ENCODE assay signal across 18 cellular contexts in genomic region chr16:24125199-24125598, GRCh38.
"Had no signal": no experiment of that assay in that cellular context is flagged by ENCODE, and none has a peak within 500 bp of the region (broad histone marks: within the 10 kb centered on the region; RNA-seq: fewer than 3 reads in every experiment).

No MANE protein-coding gene starts in this region.

- H3K4me3 Mint-ChIP-seq: activated B cell treated with CpG ODN at 0.5 μM for 24 hours; activated CD4-positive, alpha-beta T cell treated with anti-CD3 and anti-CD28 coated beads, Interleukin-2, amount 10 ng/mL, durations not matched to agents 24 days and 14 days; activated naive CD8-positive, alpha-beta T cell treated with anti-CD3 and anti-CD28 coated beads, Interleukin-2, amount 50 U/mL, for 24 hours; activated T-cell treated with anti-CD3 and anti-CD28 coated beads, Interleukin-2, amount 50 U/mL, for 72 hours; naive thymus-derived CD4-positive, alpha-beta T cell; stimulated activated memory B cell treated with anti-CD40 and anti-IgM and Interleukin-4, amounts not matched to agents 10 μg/mL and 1 μg/mL and 100 μg/mL, for 72 hours; T-cell had no signal

- H3K36me3 ChIP-seq: thyroid gland had no signal

- H3K27ac ChIP-seq: epithelial cell of prostate, neutrophil, thyroid gland had no signal

- H3K27me3 ChIP-seq: neutrophil, thyroid gland had no signal

- H3K27ac Mint-ChIP-seq: activated B cell treated with CpG ODN at 0.5 μM for 24 hours; activated CD4-positive, alpha-beta T cell treated with anti-CD3 and anti-CD28 coated beads, Interleukin-2, amount 10 ng/mL, durations not matched to agents 24 days and 14 days; naive thymus-derived CD4-positive, alpha-beta T cell; stimulated activated memory B cell treated with anti-CD40 and anti-IgM and Interleukin-4, amounts not matched to agents 10 μg/mL and 1 μg/mL and 100 μg/mL, for 72 hours; T-cell had no signal

- DNase-seq: activated B cell treated with CpG ODN at 0.5 μM for 24 hours; activated CD4-positive, alpha-beta T cell treated with anti-CD3 and anti-CD28 coated beads, Interleukin-2, amount 10 ng/mL, durations not matched to agents 24 days and 14 days; activated CD8-positive, alpha-beta memory T cell treated with anti-CD3 and anti-CD28 coated beads, Interleukin-2, amount 50 U/mL, for 48 hours; activated naive CD4-positive, alpha-beta T cell; activated naive CD8-positive, alpha-beta T cell treated with anti-CD3 and anti-CD28 coated beads, Interleukin-2, amount 50 U/mL, for 24 hours; activated T-cell treated with anti-CD3 and anti-CD28 coated beads, Interleukin-2, amount 50 U/mL, for 72 hours; aorta; cortex of kidney; effector memory CD4-positive, alpha-beta T cell; foreskin melanocyte; naive thymus-derived CD4-positive, alpha-beta T cell; retina; T-cell; thyroid gland had no signal

- H3K9me3 ChIP-seq: neutrophil, thyroid gland had no signal

- H3K4me1 ChIP-seq: thyroid gland had no signal

- H3K4me1 Mint-ChIP-seq: activated B cell treated with CpG ODN at 0.5 μM for 24 hours; activated CD4-positive, alpha-beta T cell treated with anti-CD3 and anti-CD28 coated beads, Interleukin-2, amount 10 ng/mL, durations not matched to agents 24 days and 14 days; activated naive CD8-positive, alpha-beta T cell treated with anti-CD3 and anti-CD28 coated beads, Interleukin-2, amount 50 U/mL, for 24 hours; stimulated activated memory B cell treated with anti-CD40 and anti-IgM and Interleukin-4, amounts not matched to agents 10 μg/mL and 1 μg/mL and 100 μg/mL, for 72 hours had no signal

- H3K9me3 Mint-ChIP-seq: activated B cell treated with CpG ODN at 0.5 μM for 24 hours; activated CD4-positive, alpha-beta T cell treated with anti-CD3 and anti-CD28 coated beads, Interleukin-2, amount 10 ng/mL, durations not matched to agents 24 days and 14 days; activated naive CD8-positive, alpha-beta T cell treated with anti-CD3 and anti-CD28 coated beads, Interleukin-2, amount 50 U/mL, for 24 hours; activated T-cell treated with anti-CD3 and anti-CD28 coated beads, Interleukin-2, amount 50 U/mL, for 72 hours; naive thymus-derived CD4-positive, alpha-beta T cell; stimulated activated memory B cell treated with anti-CD40 and anti-IgM and Interleukin-4, amounts not matched to agents 10 μg/mL and 1 μg/mL and 100 μg/mL, for 72 hours; T-cell had no signal

- H3K27me3 Mint-ChIP-seq: activated B cell treated with CpG ODN at 0.5 μM for 24 hours; activated CD4-positive, alpha-beta T cell treated with anti-CD3 and anti-CD28 coated beads, Interleukin-2, amount 10 ng/mL, durations not matched to agents 24 days and 14 days; activated naive CD8-positive, alpha-beta T cell treated with anti-CD3 and anti-CD28 coated beads, Interleukin-2, amount 50 U/mL, for 24 hours; naive thymus-derived CD4-positive, alpha-beta T cell; stimulated activated memory B cell treated with anti-CD40 and anti-IgM and Interleukin-4, amounts not matched to agents 10 μg/mL and 1 μg/mL and 100 μg/mL, for 72 hours; T-cell had no signal

- H3K4me3 ChIP-seq: lung, thyroid gland had no signal
